ENCODE assay signal across 1 cellular context in genomic region chr6:14711056-14711703, GRCh38.
A peak's percentile ranks its signal among the peaks of the same experiment; 100 is the strongest.
TF ChIP-seq lines count a peak whose summit lies in the region.

No MANE protein-coding gene starts in this region.

TF ChIP-seq in K562, 482 proteins besides CTCF, POLR2A, EP300 and RAD21 (continued from another document and continues in another):
- TF ChIP-seq, protein P1, sequence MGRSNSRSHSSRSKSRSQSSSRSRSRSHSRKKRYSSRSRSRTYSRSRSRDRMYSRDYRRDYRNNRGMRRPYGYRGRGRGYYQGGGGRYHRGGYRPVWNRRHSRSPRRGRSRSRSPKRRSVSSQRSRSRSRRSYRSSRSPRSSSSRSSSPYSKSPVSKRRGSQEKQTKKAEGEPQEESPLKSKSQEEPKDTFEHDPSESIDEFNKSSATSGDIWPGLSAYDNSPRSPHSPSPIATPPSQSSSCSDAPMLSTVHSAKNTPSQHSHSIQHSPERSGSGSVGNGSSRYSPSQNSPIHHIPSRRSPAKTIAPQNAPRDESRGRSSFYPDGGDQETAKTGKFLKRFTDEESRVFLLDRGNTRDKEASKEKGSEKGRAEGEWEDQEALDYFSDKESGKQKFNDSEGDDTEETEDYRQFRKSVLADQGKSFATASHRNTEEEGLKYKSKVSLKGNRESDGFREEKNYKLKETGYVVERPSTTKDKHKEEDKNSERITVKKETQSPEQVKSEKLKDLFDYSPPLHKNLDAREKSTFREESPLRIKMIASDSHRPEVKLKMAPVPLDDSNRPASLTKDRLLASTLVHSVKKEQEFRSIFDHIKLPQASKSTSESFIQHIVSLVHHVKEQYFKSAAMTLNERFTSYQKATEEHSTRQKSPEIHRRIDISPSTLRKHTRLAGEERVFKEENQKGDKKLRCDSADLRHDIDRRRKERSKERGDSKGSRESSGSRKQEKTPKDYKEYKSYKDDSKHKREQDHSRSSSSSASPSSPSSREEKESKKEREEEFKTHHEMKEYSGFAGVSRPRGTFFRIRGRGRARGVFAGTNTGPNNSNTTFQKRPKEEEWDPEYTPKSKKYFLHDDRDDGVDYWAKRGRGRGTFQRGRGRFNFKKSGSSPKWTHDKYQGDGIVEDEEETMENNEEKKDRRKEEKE (IDR thresholded peaks at IDR 0.05; ENCODE audit: borderline replicate concordance in 1 of 2, control insufficient read depth in 1 of 2, low read depth in 2 of 2, low read length in 1 of 2): no peak
- TF ChIP-seq DIDO1 (tag; IDR thresholded peaks at IDR 0.05; ENCODE audit: low read depth) (no peak), STAG1 (CRISPR knock-in tag; IDR thresholded peaks at IDR 0.05; ENCODE audit: borderline replicate concordance) (no peak), MAFK (IDR thresholded peaks at IDR 0.05; ENCODE audit: low read length) (peak; percentile 88), USF2 (CRISPR knock-in tag; IDR thresholded peaks at IDR 0.05) (no peak), CBX2 (IDR thresholded peaks at IDR 0.05; ENCODE audit: insufficient read depth, low read length, poor library complexity, severe bottlenecking) (no peak), GTF2F1 (IDR thresholded peaks at IDR 0.05; ENCODE audit: low read depth, low read length) (no peak), HCFC1 (IDR thresholded peaks at IDR 0.05; ENCODE audit: low read depth, low read length) (no peak), ZNF77 (CRISPR knock-in tag; IDR thresholded peaks at IDR 0.05) (no peak), ZNF239 (CRISPR knock-in tag; IDR thresholded peaks at IDR 0.05) (peak; percentile 39; the same call in 1 of the 2 replicates), THAP12 (CRISPR knock-in tag; IDR thresholded peaks at IDR 0.05) (no peak), GATAD2A (IDR thresholded peaks at IDR 0.05) (peak; percentile 89), FOXP1 (CRISPR knock-in tag; IDR thresholded peaks at IDR 0.05) (no peak), ZFP36 (IDR thresholded peaks at IDR 0.05; ENCODE audit: low read depth, low read length, partially characterized antibody) (peak; percentile 3), SP1 (CRISPR knock-in tag; IDR thresholded peaks at IDR 0.05) (0 out of 2 replicates have a peak, but pooled peaks have one; percentile 26), CREM (IDR thresholded peaks at IDR 0.05; ENCODE audit: low read depth) (peak; percentile 73), JUND (IDR thresholded peaks at IDR 0.05; ENCODE audit: borderline replicate concordance, low read depth, low read length) (peak; percentile 94), JUND (tag; IDR thresholded peaks at IDR 0.05; ENCODE audit: borderline replicate concordance, low read depth, low read length) (peak; percentile 95; the same call in 2 of the 3 replicates), RB1 (IDR thresholded peaks at IDR 0.05; ENCODE audit: low read depth) (no peak), FOXP4 (CRISPR knock-in tag; IDR thresholded peaks at IDR 0.05; ENCODE audit: borderline replicate concordance) (no peak), GTF2E2 (tag; IDR thresholded peaks at IDR 0.05) (0 out of 2 replicates have a peak, but pooled peaks have one; percentile 36), PHF21A (IDR thresholded peaks at IDR 0.05; ENCODE audit: borderline replicate concordance, low read depth) (peak; percentile 56; the same call in 1 of the 2 replicates), NFXL1 (CRISPR knock-in tag; IDR thresholded peaks at IDR 0.05) (no peak), SNRNP70 (optimal IDR thresholded peaks at IDR 0.05; ENCODE audit: low read depth, low read length) (no peak), ZNF507 (tag; conservative IDR thresholded peaks at IDR 0.05) (no peak), U2AF1 (optimal IDR thresholded peaks at IDR 0.05; ENCODE audit: low read depth, low read length) (no peak), CHD4 (IDR thresholded peaks at IDR 0.05; ENCODE audit: insufficient read depth, insufficient replicate concordance, low read depth, low read length, poor library complexity, severe bottlenecking) (no peak), NFE2 (IDR thresholded peaks at IDR 0.05; ENCODE audit: low read depth) (peak; percentile 98), ZNF586 (CRISPR knock-in tag; conservative IDR thresholded peaks at IDR 0.05) (0 out of 2 replicates have a peak, but pooled peaks have one; percentile 30), RBFOX2 (IDR thresholded peaks at IDR 0.05; ENCODE audit: low read depth, low read length) (no peak), ASH1L (IDR thresholded peaks at IDR 0.05; ENCODE audit: borderline replicate concordance, low read depth, partially characterized antibody) (no peak), GABPB2 (CRISPR knock-in tag; conservative IDR thresholded peaks at IDR 0.05) (0 out of 2 replicates have a peak, but pooled peaks have one; percentile 63), ZNF133 (CRISPR knock-in tag; IDR thresholded peaks at IDR 0.05) (0 out of 2 replicates have a peak, but pooled peaks have one; percentile 74), HNRNPUL1 (IDR thresholded peaks at IDR 0.05; ENCODE audit: low read length) (no peak), TEAD4 (IDR thresholded peaks at IDR 0.05; ENCODE audit: low read length) (peak; percentile 84), TEAD4 (CRISPR knock-in tag; IDR thresholded peaks at IDR 0.05; ENCODE audit: borderline replicate concordance) (no peak), ZNF57 (CRISPR knock-in tag; IDR thresholded peaks at IDR 0.05) (0 out of 2 replicates have a peak, but pooled peaks have one; percentile 56), TCF3 (CRISPR knock-in tag; IDR thresholded peaks at IDR 0.05) (peak; percentile 82), MECOM (CRISPR knock-in tag; IDR thresholded peaks at IDR 0.05) (peak; percentile 72; the same call in 1 of the 2 replicates), CBX8 (IDR thresholded peaks at IDR 0.05; ENCODE audit: borderline replicate concordance, extremely low read depth, low read depth, low read length, poor library complexity, severe bottlenecking) (no peak), BRD4 (IDR thresholded peaks at IDR 0.05) (peak; percentile 19; the same call in 1 of the 2 replicates), OTX1 (CRISPR knock-in tag; IDR thresholded peaks at IDR 0.05) (peak; percentile 88), PML (IDR thresholded peaks at IDR 0.05; ENCODE audit: low read length) (peak; percentile 49; the same call in 1 of the 2 replicates), ARID1B (IDR thresholded peaks at IDR 0.05) (peak; percentile 95), THRAP3 (IDR thresholded peaks at IDR 0.05; ENCODE audit: borderline replicate concordance) (no peak), TAF1 (IDR thresholded peaks at IDR 0.05; ENCODE audit: control insufficient read depth, extremely low read depth, insufficient read depth, low read length, severe bottlenecking) (peak; percentile 44), NFRKB (IDR thresholded peaks at IDR 0.05; ENCODE audit: low read depth) (peak; percentile 92), EP400 (IDR thresholded peaks at IDR 0.05) (peak; percentile 72)
- TF ChIP-seq, protein P2, sequence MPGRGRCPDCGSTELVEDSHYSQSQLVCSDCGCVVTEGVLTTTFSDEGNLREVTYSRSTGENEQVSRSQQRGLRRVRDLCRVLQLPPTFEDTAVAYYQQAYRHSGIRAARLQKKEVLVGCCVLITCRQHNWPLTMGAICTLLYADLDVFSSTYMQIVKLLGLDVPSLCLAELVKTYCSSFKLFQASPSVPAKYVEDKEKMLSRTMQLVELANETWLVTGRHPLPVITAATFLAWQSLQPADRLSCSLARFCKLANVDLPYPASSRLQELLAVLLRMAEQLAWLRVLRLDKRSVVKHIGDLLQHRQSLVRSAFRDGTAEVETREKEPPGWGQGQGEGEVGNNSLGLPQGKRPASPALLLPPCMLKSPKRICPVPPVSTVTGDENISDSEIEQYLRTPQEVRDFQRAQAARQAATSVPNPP (IDR thresholded peaks at IDR 0.05; ENCODE audit: borderline replicate concordance, insufficient read depth, insufficient read length): no peak
- TF ChIP-seq, protein P3, sequence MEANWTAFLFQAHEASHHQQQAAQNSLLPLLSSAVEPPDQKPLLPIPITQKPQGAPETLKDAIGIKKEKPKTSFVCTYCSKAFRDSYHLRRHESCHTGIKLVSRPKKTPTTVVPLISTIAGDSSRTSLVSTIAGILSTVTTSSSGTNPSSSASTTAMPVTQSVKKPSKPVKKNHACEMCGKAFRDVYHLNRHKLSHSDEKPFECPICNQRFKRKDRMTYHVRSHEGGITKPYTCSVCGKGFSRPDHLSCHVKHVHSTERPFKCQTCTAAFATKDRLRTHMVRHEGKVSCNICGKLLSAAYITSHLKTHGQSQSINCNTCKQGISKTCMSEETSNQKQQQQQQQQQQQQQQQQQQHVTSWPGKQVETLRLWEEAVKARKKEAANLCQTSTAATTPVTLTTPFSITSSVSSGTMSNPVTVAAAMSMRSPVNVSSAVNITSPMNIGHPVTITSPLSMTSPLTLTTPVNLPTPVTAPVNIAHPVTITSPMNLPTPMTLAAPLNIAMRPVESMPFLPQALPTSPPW (CRISPR knock-in tag; IDR thresholded peaks at IDR 0.05): peak; percentile 59; the same call in 1 of the 2 replicates
- TF ChIP-seq, protein P4, sequence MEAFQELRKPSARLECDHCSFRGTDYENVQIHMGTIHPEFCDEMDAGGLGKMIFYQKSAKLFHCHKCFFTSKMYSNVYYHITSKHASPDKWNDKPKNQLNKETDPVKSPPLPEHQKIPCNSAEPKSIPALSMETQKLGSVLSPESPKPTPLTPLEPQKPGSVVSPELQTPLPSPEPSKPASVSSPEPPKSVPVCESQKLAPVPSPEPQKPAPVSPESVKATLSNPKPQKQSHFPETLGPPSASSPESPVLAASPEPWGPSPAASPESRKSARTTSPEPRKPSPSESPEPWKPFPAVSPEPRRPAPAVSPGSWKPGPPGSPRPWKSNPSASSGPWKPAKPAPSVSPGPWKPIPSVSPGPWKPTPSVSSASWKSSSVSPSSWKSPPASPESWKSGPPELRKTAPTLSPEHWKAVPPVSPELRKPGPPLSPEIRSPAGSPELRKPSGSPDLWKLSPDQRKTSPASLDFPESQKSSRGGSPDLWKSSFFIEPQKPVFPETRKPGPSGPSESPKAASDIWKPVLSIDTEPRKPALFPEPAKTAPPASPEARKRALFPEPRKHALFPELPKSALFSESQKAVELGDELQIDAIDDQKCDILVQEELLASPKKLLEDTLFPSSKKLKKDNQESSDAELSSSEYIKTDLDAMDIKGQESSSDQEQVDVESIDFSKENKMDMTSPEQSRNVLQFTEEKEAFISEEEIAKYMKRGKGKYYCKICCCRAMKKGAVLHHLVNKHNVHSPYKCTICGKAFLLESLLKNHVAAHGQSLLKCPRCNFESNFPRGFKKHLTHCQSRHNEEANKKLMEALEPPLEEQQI (IDR thresholded peaks at IDR 0.05): peak; percentile 91; the same call in 1 of the 2 replicates
- TF ChIP-seq, protein P5, sequence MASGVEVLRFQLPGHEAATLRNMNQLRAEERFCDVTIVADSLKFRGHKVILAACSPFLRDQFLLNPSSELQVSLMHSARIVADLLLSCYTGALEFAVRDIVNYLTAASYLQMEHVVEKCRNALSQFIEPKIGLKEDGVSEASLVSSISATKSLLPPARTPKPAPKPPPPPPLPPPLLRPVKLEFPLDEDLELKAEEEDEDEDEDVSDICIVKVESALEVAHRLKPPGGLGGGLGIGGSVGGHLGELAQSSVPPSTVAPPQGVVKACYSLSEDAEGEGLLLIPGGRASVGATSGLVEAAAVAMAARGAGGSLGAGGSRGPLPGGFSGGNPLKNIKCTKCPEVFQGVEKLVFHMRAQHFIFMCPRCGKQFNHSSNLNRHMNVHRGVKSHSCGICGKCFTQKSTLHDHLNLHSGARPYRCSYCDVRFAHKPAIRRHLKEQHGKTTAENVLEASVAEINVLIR (CRISPR knock-in tag; IDR thresholded peaks at IDR 0.05): peak; percentile 22; the same call in 1 of the 2 replicates
- TF ChIP-seq, protein P6, sequence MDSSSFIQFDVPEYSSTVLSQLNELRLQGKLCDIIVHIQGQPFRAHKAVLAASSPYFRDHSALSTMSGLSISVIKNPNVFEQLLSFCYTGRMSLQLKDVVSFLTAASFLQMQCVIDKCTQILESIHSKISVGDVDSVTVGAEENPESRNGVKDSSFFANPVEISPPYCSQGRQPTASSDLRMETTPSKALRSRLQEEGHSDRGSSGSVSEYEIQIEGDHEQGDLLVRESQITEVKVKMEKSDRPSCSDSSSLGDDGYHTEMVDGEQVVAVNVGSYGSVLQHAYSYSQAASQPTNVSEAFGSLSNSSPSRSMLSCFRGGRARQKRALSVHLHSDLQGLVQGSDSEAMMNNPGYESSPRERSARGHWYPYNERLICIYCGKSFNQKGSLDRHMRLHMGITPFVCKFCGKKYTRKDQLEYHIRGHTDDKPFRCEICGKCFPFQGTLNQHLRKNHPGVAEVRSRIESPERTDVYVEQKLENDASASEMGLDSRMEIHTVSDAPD (CRISPR knock-in tag; IDR thresholded peaks at IDR 0.05): no peak
